Comparison of ENCODE assay signal across 7 cellular contexts in the genomic region with DNA sequence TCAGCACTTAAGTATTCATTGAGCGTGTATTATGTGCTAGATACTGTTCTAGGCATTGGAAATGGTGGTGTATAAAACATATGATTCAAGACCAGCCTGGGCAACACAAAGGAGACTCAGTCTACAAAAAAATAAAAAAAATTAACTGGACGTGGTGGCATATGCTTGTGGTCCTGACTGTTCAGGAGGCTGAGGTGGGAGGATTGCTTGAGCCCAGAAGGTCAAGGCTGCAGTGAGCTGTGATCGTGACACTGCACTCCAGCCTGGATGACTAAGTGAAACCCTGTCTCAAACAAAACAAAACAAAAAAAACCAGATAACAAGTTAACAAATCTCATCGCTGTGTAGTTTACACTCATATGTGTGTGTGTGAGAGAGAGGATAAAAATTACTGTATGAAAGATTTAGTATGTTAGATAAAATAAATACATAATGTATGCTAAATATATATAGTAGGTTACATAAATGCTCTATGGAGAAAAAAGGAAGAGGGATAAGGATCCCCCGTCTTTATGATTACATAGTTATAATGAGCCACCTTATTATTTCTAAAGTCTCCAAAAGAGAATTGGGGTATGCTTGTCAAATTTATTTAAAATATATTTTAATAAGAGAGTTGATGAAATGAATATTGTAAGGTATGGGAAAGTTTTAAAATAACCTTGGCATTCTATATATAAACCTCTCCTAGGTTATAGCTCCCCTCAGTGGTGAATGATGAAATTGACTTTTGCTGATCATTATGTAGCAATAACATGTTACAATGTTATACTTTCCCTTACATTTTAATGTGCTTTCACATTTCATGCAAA.
A peak's percentile ranks its signal among the peaks of the same experiment; 100 is the strongest.
DNase-seq lines count a peak whose midpoint lies in the region; ATAC-seq, FAIRE-seq and TF ChIP-seq lines count a peak whose summit lies in the region.

No MANE protein-coding gene starts in this region.

- intact Hi-C loops in dorsolateral prefrontal cortex (cut with DNase I), result loop anchor here (2.0 kb wide), 1 partner anchor 318 kb away; no protein-coding TSS in a partner anchor

- TF ChIP-seq CTCF in dorsolateral prefrontal cortex (IDR thresholded peaks at IDR 0.05 in 54 of 56, conservative IDR thresholded peaks at IDR 0.05 in 2 of 56; ENCODE audit: low read depth in 1 of 56, partially characterized antibody in 56 of 56), result peak; percentile 59 to 95 (median 85)

- peak; percentile 98 for FAIRE-seq in G401.6 (lab: Jason Lieb, UNC)

- DNase-seq in OCI-M2 (lab: John Stamatoyannopoulos, UW; ENCODE audit: unreplicated experiment), result peak; percentile 17
- DNase-seq in dorsolateral prefrontal cortex, result no peak
- peak; percentile 50 for DNase-seq in midbrain (lab: John Stamatoyannopoulos, UW)
- DNase-seq in mesenteric fat pad (ENCODE audit: low spot score), result no peak
- no peak for DNase-seq in activated naive CD4-positive, alpha-beta T cell treated with Interleukin-2 at 50 U/mL for 16 hours

- H3K27ac ChIP-seq in dorsolateral prefrontal cortex, result peak overlapping the region in 34 of 59 donors; percentile 0 to 76 (median 36)

- H3K27me3 ChIP-seq in dorsolateral prefrontal cortex, result no peaks in the 10 kb centered on the region

- no peak overlapping the region for H3K4me3 ChIP-seq in dorsolateral prefrontal cortex

- ATAC-seq in HG03432 (IDR thresholded peaks at IDR 0.05; ENCODE audit: unreplicated experiment), result peak; percentile 65

Comparison
In these comparisons a context has a peak if more than half of its experiments do, and no peak if none do; other contexts are left out.
1. DNase-seq: peak in OCI-M2 (single experiment) and midbrain (single experiment); none in dorsolateral prefrontal cortex (0 of 10), mesenteric fat pad (single experiment) and activated naive CD4-positive, alpha-beta T cell treated with Interleukin-2 at 50 U/mL for 16 hours (single experiment).